In the genomic region with DNA sequence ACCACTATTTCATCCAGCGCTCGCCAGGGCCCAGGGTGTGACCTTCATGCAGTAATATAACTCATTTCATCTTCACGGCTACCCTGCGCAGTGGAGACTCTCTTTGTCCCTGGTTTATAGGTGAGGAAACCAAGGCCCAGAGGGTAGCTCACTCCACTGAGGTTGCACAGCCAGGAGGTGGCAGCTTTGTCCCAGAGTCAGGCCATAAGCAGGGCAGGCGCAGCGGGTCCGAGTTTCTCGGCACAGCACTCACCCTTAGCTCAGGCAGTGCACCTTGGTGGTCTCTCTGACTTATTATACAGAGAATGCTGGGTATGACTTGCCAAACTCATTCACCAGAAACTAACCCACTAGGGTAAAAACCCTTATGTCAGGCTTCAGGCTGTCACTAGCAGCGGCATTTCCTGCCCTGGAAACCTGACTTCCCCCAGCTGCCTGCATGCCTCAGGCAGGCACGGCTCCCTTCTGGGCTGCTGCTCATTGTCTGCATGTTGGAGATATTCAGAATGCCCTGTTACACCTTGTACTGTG, we compare ENCODE assay signal across 15 cellular contexts. TPM values are rescaled to one million over a fixed set of nuclear protein-coding genes. Genes with fewer than 3 reads are reported as not detected.
DNase-seq lines count a peak whose midpoint lies in the region; ATAC-seq, FAIRE-seq and TF ChIP-seq lines count a peak whose summit lies in the region.
"Had no signal": no experiment of that assay in that cellular context is flagged by ENCODE, and none has a peak within 500 bp of the region (broad histone marks: within the 10 kb centered on the region; RNA-seq: fewer than 3 reads in every experiment).

No MANE protein-coding gene starts in this region.

- no peak for ATAC-seq in naive thymus-derived CD8-positive, alpha-beta T cell
- no peak for ATAC-seq in HG03571 (IDR thresholded peaks at IDR 0.05; ENCODE audit: unreplicated experiment)

- H3K36me3 Mint-ChIP-seq in chondrocyte (ENCODE audit: low read depth): peaks cover 9% of the 10 kb centered on the region
- peaks cover 0 to 40% (median 0%) of the 10 kb centered on the region in 3 donors for H3K36me3 Mint-ChIP-seq in naive thymus-derived CD8-positive, alpha-beta T cell

- TF ChIP-seq CTCF in PC-9 (conservative IDR thresholded peaks at IDR 0.05) (no peak), chondrocyte (IDR thresholded peaks at IDR 0.05) (peak; percentile 48), tibial artery (IDR thresholded peaks at IDR 0.05) (no peak), GM13977 (IDR thresholded peaks at IDR 0.05; ENCODE audit: extremely low read depth, insufficient read depth, missing control alignments) (no peak)

- POLR2A ChIA-PET in PC-9 (lab: Charles Lee; ENCODE audit: unreplicated experiment): interaction anchor here (0.6 kb wide), 1 partner anchor 338 kb away, joined by 3 read pairs; no protein-coding TSS in a partner anchor
- POLR2A ChIA-PET in naive thymus-derived CD8-positive, alpha-beta T cell (lab: Charles Lee): interaction anchor here (0.6 kb wide), 1 partner anchor 178 kb away, joined by 3 read pairs; no protein-coding TSS in a partner anchor

- H3K27ac ChIP-seq in PC-9: peak overlapping the region; percentile 92
- no peak overlapping the region for H3K27ac ChIP-seq in tibial artery

- H3K9me3 ChIP-seq in PC-9 (ENCODE audit: insufficient read depth, low read depth) (no peaks in the 10 kb centered on the region), tibial artery (no peaks in the 10 kb centered on the region)

- peaks cover 55% of the 10 kb centered on the region for H3K79me2 ChIP-seq in PC-9 (ENCODE audit: low read depth)

- BruUV-seq in PC-9 (replicated peaks; lab: Mats Ljungman, UMichigan): no TSS peak

- H3K4me2 ChIP-seq in PC-9: peak overlapping the region; percentile 77

- DNase-seq in GM12892 (ENCODE audit: insufficient read length) (no peak), PC-9 (no peak), chondrocyte (ENCODE audit: low spot score) (peak; percentile 41), tibial artery (no peak), GM13977 (ENCODE audit: low spot score) (no peak), NCI-H1417 (lab: John Stamatoyannopoulos, UW) (no peak)
- peak in 2 of 10 donors; percentile 16 to 32 for DNase-seq in naive thymus-derived CD8-positive, alpha-beta T cell
- DNase-seq: activated CD4-positive, alpha-beta T cell treated with anti-CD3 and anti-CD28 coated beads for 1 hour; HCEC 1CT; MM.1S; NCI-H345; stimulated activated CD4-positive, alpha-beta T cell treated with anti-CD3 and anti-CD28 coated beads, Interleukin-12 subunit alpha, Interleukin-12 subunit beta, amount 100 ng/mL, for 4 hours; stimulated activated naive CD4-positive, alpha-beta T cell treated with Interleukin-2 at 50 U/mL for 16 hours had no signal

- no peak for TF ChIP-seq POLR2A in GM12892 (IDR thresholded peaks at IDR 0.05; ENCODE audit: low read depth, low read length)

- H3K27me3 Mint-ChIP-seq in chondrocyte (ENCODE audit: low read depth): no peaks in the 10 kb centered on the region
- H3K27me3 Mint-ChIP-seq in naive thymus-derived CD8-positive, alpha-beta T cell: no peaks in the 10 kb centered on the region

- H3K36me3 ChIP-seq in PC-9 (ENCODE audit: low read depth) (peaks cover 5% of the 10 kb centered on the region; the same call in 1 of the 2 replicates), tibial artery (peaks cover 16 to 57% (median 22%) of the 10 kb centered on the region in 3 donors)

- CTCF ChIA-PET in PC-9 (lab: Charles Lee): no interaction called here

- no peak overlapping the region for H3K4me3 ChIP-seq in PC-9
- H3K4me3 ChIP-seq in tibial artery: no peak overlapping the region

- FAIRE-seq in GM12892 (lab: Jason Lieb, UNC): peak; percentile 91

- in situ Hi-C loops in GM13977 (cut with MboI; ENCODE audit: low pct_unique_long_range_greater_than_20kb, low sequenced_read_pairs, unreplicated experiment): no loop called here

- H3K27me3 ChIP-seq in PC-9 (ENCODE audit: insufficient read depth, low read depth) (no peaks in the 10 kb centered on the region), tibial artery (no peaks in the 10 kb centered on the region)

- no peak overlapping the region for H2AFZ ChIP-seq in PC-9

- no peaks in the 10 kb centered on the region for H3K9me2 ChIP-seq in PC-9 (ENCODE audit: insufficient read depth)

- H3K27ac Mint-ChIP-seq in chondrocyte (ENCODE audit: unreplicated experiment): peak overlapping the region; percentile 96
- peak overlapping the region in 6 of 10 donors; percentile 24 to 82 (median 62) for H3K27ac Mint-ChIP-seq in naive thymus-derived CD8-positive, alpha-beta T cell

- peaks cover 55% of the 10 kb centered on the region for H3K4me1 ChIP-seq in PC-9 (replicated peaks; ENCODE audit: insufficient read depth)
- peaks cover 0 to 42% (median 26%) of the 10 kb centered on the region in 4 donors for H3K4me1 ChIP-seq in tibial artery

- peaks cover 55% of the 10 kb centered on the region for H3K4me1 Mint-ChIP-seq in chondrocyte (ENCODE audit: low read depth)
- H3K4me1 Mint-ChIP-seq in naive thymus-derived CD8-positive, alpha-beta T cell: peaks cover 15 to 37% (median 25%) of the 10 kb centered on the region in 4 donors

- H3K9me3 Mint-ChIP-seq in chondrocyte (ENCODE audit: low read depth): no peaks in the 10 kb centered on the region
- no peaks in the 10 kb centered on the region for H3K9me3 Mint-ChIP-seq in naive thymus-derived CD8-positive, alpha-beta T cell

- H4K20me1 ChIP-seq in PC-9 (ENCODE audit: insufficient read depth): peaks cover 11% of the 10 kb centered on the region; the same call in 1 of the 2 replicates

- H3F3A ChIP-seq in PC-9 (ENCODE audit: insufficient read depth, low read depth): peaks cover 37% of the 10 kb centered on the region

- intact Hi-C loops in PC-9 (cut with micrococcal nuclease; ENCODE audit: unreplicated experiment): loop anchor here (5.0 to 10.0 kb wide), 4 partner anchors 74 to 297 kb away; a partner anchor contains a TSS
- intact Hi-C loops in tibial artery (cut with DNase I; ENCODE audit: low total_unique reads): no loop called here

- no peak overlapping the region for H3K4me3 Mint-ChIP-seq in chondrocyte (ENCODE audit: unreplicated experiment)
- H3K4me3 Mint-ChIP-seq in naive thymus-derived CD8-positive, alpha-beta T cell: peak overlapping the region in 2 of 10 donors; percentile 22 to 58

RNA-seq across cellular contexts. Expression of a gene that starts 24.5 kb away (rescaled TPM):
- 53.9 TPM for polyA plus RNA-seq in GM12892 (2012; ENCODE audit: missing spikeins)
- 74.7 and 85.4 TPM in 2 replicates for total RNA-seq in PC-9 (2021)
- total RNA-seq in chondrocyte: 62.5 to 90.6 TPM (median 62.6 TPM) in 3 replicates
- total RNA-seq in naive thymus-derived CD8-positive, alpha-beta T cell: 10 to 100 TPM; 47.3 to 47.7 TPM
- 10 to 100 TPM; 20.8 to 35.7 (median 31.0) TPM for polyA plus RNA-seq in naive thymus-derived CD8-positive, alpha-beta T cell

RNA-seq across cellular contexts. Expression of a gene that starts 41.9 kb away (rescaled TPM):
- polyA plus RNA-seq in GM12892 (2012; ENCODE audit: missing spikeins): not detected
- total RNA-seq in PC-9 (2021) (3.9 and 4.2 TPM in 2 replicates), chondrocyte (39.3 to 53.2 TPM (median 39.5 TPM) in 3 replicates)
- not detected for total RNA-seq in naive thymus-derived CD8-positive, alpha-beta T cell
- polyA plus RNA-seq in naive thymus-derived CD8-positive, alpha-beta T cell: not detected

RNA-seq across cellular contexts. Expression of a gene that starts 57.3 kb away (rescaled TPM):
- polyA plus RNA-seq in GM12892 (2012; ENCODE audit: missing spikeins): not detected
- total RNA-seq in PC-9 (2021): not detected in 2 replicates
- 0.10 to 0.27 TPM (median 0.20 TPM) in 3 replicates for total RNA-seq in chondrocyte
- total RNA-seq in naive thymus-derived CD8-positive, alpha-beta T cell: not detected
- polyA plus RNA-seq in naive thymus-derived CD8-positive, alpha-beta T cell: not detected
- total RNA-seq: Daoy had no signal
